33 cellular contexts compared by ENCODE assay signal in genomic region chr1:55714230-55714629, GRCh38.
"Had no signal": no experiment of that assay in that cellular context is flagged by ENCODE, and none has a peak within 500 bp of the region (broad histone marks: within the 10 kb centered on the region; RNA-seq: fewer than 3 reads in every experiment).

No MANE protein-coding gene starts in this region.

- H3K36me3 ChIP-seq: adrenal gland, brain microvascular endothelial cell, breast epithelium had no signal

- H3K27ac ChIP-seq: adrenal gland, body of pancreas, brain microvascular endothelial cell, breast epithelium, VCaP had no signal

- H3K4me3 ChIP-seq: adrenal gland, body of pancreas, breast epithelium had no signal

- DNase-seq: activated B cell treated with CpG ODN at 0.5 μM for 24 hours; activated CD4-positive, alpha-beta memory T cell treated with anti-CD3 and anti-CD28 coated beads for 36 hours; activated CD4-positive, alpha-beta T cell treated with anti-CD3 and anti-CD28 coated beads for 4 hours; activated CD4-positive, alpha-beta T cell treated with anti-CD3 and anti-CD28 coated beads, Interleukin-2, amount 10 ng/mL, durations not matched to agents 24 days and 14 days; activated CD4-positive, alpha-beta T cell treated with anti-CD3 and anti-CD28 coated beads, Interleukin-2, amount 50 U/mL, for 1 hour; activated CD4-positive, alpha-beta T cell treated with anti-CD3 and anti-CD28 coated beads, Interleukin-2, amount 50 U/mL, for 4 hours; activated CD4-positive, CD25-positive, alpha-beta regulatory T cell treated with anti-CD3 and anti-CD28 coated beads, Interleukin-2, amount 50 U/mL, for 72 hours; activated CD8-positive, alpha-beta memory T cell treated with anti-CD3 and anti-CD28 coated beads, Interleukin-2, amount 50 U/mL, for 4 hours; activated CD8-positive, alpha-beta T cell treated with anti-CD3 and anti-CD28 coated beads for 36 hours; activated effector memory CD4-positive, alpha-beta T cell treated with anti-CD3 and anti-CD28 coated beads, Interleukin-2, amount 50 U/mL, for 16 hours; activated gamma-delta T cell treated with Interleukin-2 at 50 U/mL for 16 hours; activated naive CD4-positive, alpha-beta T cell; activated naive CD4-positive, alpha-beta T cell treated with anti-CD3 and anti-CD28 coated beads for 36 hours; activated naive CD4-positive, alpha-beta T cell treated with anti-CD3 and anti-CD28 coated beads, Interleukin-2, amount 50 U/mL, for 16 hours; activated naive CD8-positive, alpha-beta T cell treated with anti-CD3 and anti-CD28 coated beads for 36 hours; activated T-cell treated with anti-CD3 and anti-CD28 coated beads for 4 hours; activated T-cell treated with anti-CD3 and anti-CD28 coated beads, Interleukin-2, amount 50 U/mL, for 1 hour; activated T-cell treated with anti-CD3 and anti-CD28 coated beads, Interleukin-2, amount 50 U/mL, for 4 hours; activated T-cell treated with anti-CD3 and anti-CD28 coated beads, Interleukin-2, amount 50 U/mL, for 72 hours; adrenal gland; amniotic stem cell; aorta; body of pancreas; brain microvascular endothelial cell; central memory CD4-positive, alpha-beta T cell; T-helper 1 cell; T-helper 2 cell; T-helper 9 cell had no signal

- H3K27me3 ChIP-seq: adrenal gland, body of pancreas, brain microvascular endothelial cell, breast epithelium had no signal

- ATAC-seq: activated CD8-positive, alpha-beta T cell treated with anti-CD3 and anti-CD28 coated beads for 36 hours; activated naive CD4-positive, alpha-beta T cell treated with anti-CD3 and anti-CD28 coated beads, Interleukin-2, amount 50 U/mL, for 72 hours; activated T-cell treated with anti-CD3 and anti-CD28 coated beads, Interleukin-2, amount 50 U/mL, for 4 hours; activated T-cell treated with anti-CD3 and anti-CD28 coated beads, Interleukin-2, amount 50 U/mL, for 72 hours; activated T-helper 17 cell treated with anti-CD3 and anti-CD28 coated beads, Interleukin-2, amount 50 U/mL, for 72 hours; body of pancreas had no signal

- H3K9me3 ChIP-seq: adrenal gland, body of pancreas, breast epithelium had no signal

- FAIRE-seq: TTC549 had no signal
